Comparison of ENCODE assay signal across 1 cellular context in genomic region chr4:144501231-144501780, GRCh38.
TF ChIP-seq lines count a peak whose summit lies in the region.

No MANE protein-coding gene starts in this region.

TF ChIP-seq in K562, 482 proteins besides CTCF, POLR2A, EP300 and RAD21 (continued from another document):
- TF ChIP-seq ZNF592 (IDR thresholded peaks at IDR 0.05) (no peak), ZNF696 (CRISPR knock-in tag; conservative IDR thresholded peaks at IDR 0.05) (no peak), KHSRP (IDR thresholded peaks at IDR 0.05) (no peak), MCM2 (IDR thresholded peaks at IDR 0.05; ENCODE audit: low read depth) (no peak), RBM22 (IDR thresholded peaks at IDR 0.05; ENCODE audit: low read depth, low read length, poor library complexity, severe bottlenecking) (no peak), TCF7L2 (IDR thresholded peaks at IDR 0.05; ENCODE audit: low read depth, low read length) (no peak), ZBTB2 (IDR thresholded peaks at IDR 0.05) (no peak), ELF2 (CRISPR knock-in tag; IDR thresholded peaks at IDR 0.05) (no peak), ZFP30 (CRISPR knock-in tag; IDR thresholded peaks at IDR 0.05; ENCODE audit: borderline replicate concordance) (no peak), POU5F1 (IDR thresholded peaks at IDR 0.05; ENCODE audit: borderline replicate concordance, low read depth, low read length, partially characterized antibody) (no peak)
TF ChIP-seq in K562: peak in this region for 0.
